Comparison of ENCODE assay signal across 31 cellular contexts in the genomic region with DNA sequence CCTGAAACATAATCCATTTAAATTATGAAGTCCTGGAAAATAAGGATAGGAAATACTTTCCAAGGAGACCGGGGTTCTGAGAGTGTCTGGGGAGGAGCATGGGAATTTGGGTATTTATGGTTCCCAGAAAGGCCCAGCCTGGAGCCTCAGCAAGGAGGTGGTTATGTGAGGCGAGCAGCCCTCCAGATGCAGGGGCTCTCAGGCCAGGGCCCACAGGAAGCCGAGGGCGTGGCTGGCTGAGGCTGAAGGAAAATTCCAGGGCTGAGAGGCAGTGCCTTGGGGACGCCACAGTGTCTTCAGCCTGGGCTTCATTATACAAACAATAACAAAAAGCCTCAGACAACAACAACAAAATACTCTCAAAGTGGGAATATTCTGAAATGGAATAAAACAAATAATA.
A peak's percentile ranks its signal among the peaks of the same experiment; 100 is the strongest.
DNase-seq lines count a peak whose midpoint lies in the region; ATAC-seq and TF ChIP-seq lines count a peak whose summit lies in the region.
"Had no signal": no experiment of that assay in that cellular context is flagged by ENCODE, and none has a peak within 500 bp of the region (broad histone marks: within the 10 kb centered on the region; RNA-seq: fewer than 3 reads in every experiment).

No MANE protein-coding gene starts in this region.

- no peaks in the 10 kb centered on the region for H3K27me3 ChIP-seq in right atrium auricular region
- H3K27me3 ChIP-seq: BLaER1 treated with 17β-estradiol and CSF1 and Interleukin-3, amounts not matched to agents 10 nM and 100 nM; stomach; tibial artery had no signal

- H3K4me1 ChIP-seq in right atrium auricular region = peaks cover 0 to 7% of the 10 kb centered on the region in 2 donors
- H3K4me1 ChIP-seq: Caco-2, stomach, tibial artery had no signal

- no peak overlapping the region for H3K4me3 Mint-ChIP-seq in WTC11
- H3K4me3 Mint-ChIP-seq in osteocyte (ENCODE audit: unreplicated experiment) = no peak overlapping the region
- H3K4me3 Mint-ChIP-seq in activated naive CD4-positive, alpha-beta T cell treated with anti-CD3 and anti-CD28 coated beads for 36 hours = no peak overlapping the region
- H3K4me3 Mint-ChIP-seq: activated T-helper 1 cell treated with anti-CD3 and anti-CD28 coated beads, Interleukin-12 subunit alpha, Interleukin-12 subunit beta, Interleukin-2, Interleukin-4 antibody, amounts not matched to agents 30 ng/mL and 10 ng/mL and 1 ng/mL, durations not matched to agents 14 hours and 24 hours and 36 hours; naive thymus-derived CD4-positive, alpha-beta T cell had no signal

- no peaks in the 10 kb centered on the region for H3K36me3 ChIP-seq in right atrium auricular region
- H3K36me3 ChIP-seq: BLaER1 treated with 17β-estradiol and CSF1 and Interleukin-3, amounts not matched to agents 10 nM and 100 nM; stomach; tibial artery; WERI-Rb-1 had no signal

- no peak overlapping the region for H3K4me3 ChIP-seq in right atrium auricular region
- H3K4me3 ChIP-seq: BLaER1 treated with 17β-estradiol and CSF1 and Interleukin-3, amounts not matched to agents 10 nM and 100 nM; stomach; tibial artery had no signal

- H3K9me3 Mint-ChIP-seq in WTC11 (peaks cover 13% of the 10 kb centered on the region), osteocyte (ENCODE audit: unreplicated experiment) (no peaks in the 10 kb centered on the region)
- no peaks in the 10 kb centered on the region for H3K9me3 Mint-ChIP-seq in activated naive CD4-positive, alpha-beta T cell treated with anti-CD3 and anti-CD28 coated beads for 36 hours
- H3K9me3 Mint-ChIP-seq: activated T-helper 1 cell treated with anti-CD3 and anti-CD28 coated beads, Interleukin-12 subunit alpha, Interleukin-12 subunit beta, Interleukin-2, Interleukin-4 antibody, amounts not matched to agents 30 ng/mL and 10 ng/mL and 1 ng/mL, durations not matched to agents 14 hours and 24 hours and 36 hours had no signal

- no peak for TF ChIP-seq CTCF in WTC11 (IDR thresholded peaks at IDR 0.05)
- no peak for TF ChIP-seq CTCF in right atrium auricular region (IDR thresholded peaks at IDR 0.05)
- no peak for TF ChIP-seq CTCF in osteocyte (IDR thresholded peaks at IDR 0.05)

- POLR2A ChIA-PET in WTC11 (lab: Charles Lee) = no interaction called here

- peak overlapping the region; percentile 17 to 45 for H3K27ac ChIP-seq in right atrium auricular region
- H3K27ac ChIP-seq: BLaER1 treated with 17β-estradiol and CSF1 and Interleukin-3, amounts not matched to agents 10 nM and 100 nM; stomach; tibial artery; WERI-Rb-1 had no signal

- H3K27me3 Mint-ChIP-seq in WTC11 (ENCODE audit: low read depth) (no peaks in the 10 kb centered on the region), osteocyte (ENCODE audit: unreplicated experiment) (no peaks in the 10 kb centered on the region)
- peaks cover 9% of the 10 kb centered on the region for H3K27me3 Mint-ChIP-seq in activated naive CD4-positive, alpha-beta T cell treated with anti-CD3 and anti-CD28 coated beads for 36 hours (ENCODE audit: low read depth)

- no peaks in the 10 kb centered on the region for H3K36me3 Mint-ChIP-seq in WTC11
- H3K36me3 Mint-ChIP-seq in osteocyte (ENCODE audit: unreplicated experiment) = no peaks in the 10 kb centered on the region
- no peaks in the 10 kb centered on the region for H3K36me3 Mint-ChIP-seq in activated naive CD4-positive, alpha-beta T cell treated with anti-CD3 and anti-CD28 coated beads for 36 hours (ENCODE audit: low read depth)
- H3K36me3 Mint-ChIP-seq: naive thymus-derived CD4-positive, alpha-beta T cell had no signal

- peaks cover 10% of the 10 kb centered on the region; the same call in 1 of the 2 replicates for H3K4me1 Mint-ChIP-seq in WTC11
- H3K4me1 Mint-ChIP-seq in osteocyte (ENCODE audit: unreplicated experiment) = peaks cover 16% of the 10 kb centered on the region
- H3K4me1 Mint-ChIP-seq in activated naive CD4-positive, alpha-beta T cell treated with anti-CD3 and anti-CD28 coated beads for 36 hours (ENCODE audit: low read depth) = no peaks in the 10 kb centered on the region
- H3K4me1 Mint-ChIP-seq: naive thymus-derived CD4-positive, alpha-beta T cell had no signal

- intact Hi-C loops in activated naive CD4-positive, alpha-beta T cell treated with anti-CD3 and anti-CD28 coated beads for 36 hours (cut with micrococcal nuclease) = no loop called here

- DNase-seq in AG20443 (ENCODE audit: low spot score) (peak; percentile 73), WTC11 (ENCODE audit: low spot score) (peak; percentile 39), right atrium auricular region (ENCODE audit: low spot score) (no peak), osteocyte (ENCODE audit: extremely low spot score, unreplicated experiment) (no peak), NCI-H2227 treated with DMSO at 0.1 percent for 48 hours (lab: John Stamatoyannopoulos, UW) (no peak)
- DNase-seq in activated naive CD4-positive, alpha-beta T cell treated with anti-CD3 and anti-CD28 coated beads for 36 hours = no peak
- no peak for DNase-seq in NK-92 treated with Interleukin-12 subunit alpha and Interleukin-12 subunit beta, amount 100 ng/mL, for 24 hours (lab: John Stamatoyannopoulos, UW)
- DNase-seq: activated CD4-positive, alpha-beta T cell treated with anti-CD3 and anti-CD28 coated beads, Interleukin-2, amount 50 U/mL, for 1 hour; activated naive CD4-positive, alpha-beta T cell treated with anti-CD3 and anti-CD28 coated beads, Interleukin-2, amount 50 U/mL, for 16 hours; amygdala; Caco-2; DND-41; effector CD8-positive, alpha-beta T cell; head of caudate nucleus; left colon; naive thymus-derived CD4-positive, alpha-beta T cell; NCI-H1048; NCI-H1694 treated with DMSO at 0.1 percent for 48 hours; NCI-H2171 treated with DMSO at 0.1 percent for 48 hours; NCI-H524 treated with DMSO at 0.1 percent for 48 hours; nucleus accumbens; SHP77 treated with DMSO at 0.1 percent for 48 hours; stimulated activated CD4-positive, alpha-beta T cell treated with anti-CD3 and anti-CD28 coated beads, Interleukin-2, amount 100 ng/mL, for 24 hours; stomach; SW 1271; T-helper 9 cell; tibial artery; WERI-Rb-1 had no signal

- H3K27ac Mint-ChIP-seq in WTC11 (no peak overlapping the region), osteocyte (ENCODE audit: unreplicated experiment) (peak overlapping the region; percentile 20)
- H3K27ac Mint-ChIP-seq in activated naive CD4-positive, alpha-beta T cell treated with anti-CD3 and anti-CD28 coated beads for 36 hours = no peak overlapping the region
- H3K27ac Mint-ChIP-seq: activated T-helper 1 cell treated with anti-CD3 and anti-CD28 coated beads, Interleukin-12 subunit alpha, Interleukin-12 subunit beta, Interleukin-2, Interleukin-4 antibody, amounts not matched to agents 30 ng/mL and 10 ng/mL and 1 ng/mL, durations not matched to agents 14 hours and 24 hours and 36 hours; naive thymus-derived CD4-positive, alpha-beta T cell had no signal

- CTCF ChIA-PET in WTC11 (lab: Charles Lee) = interaction anchor here (1.3 to 1.5 kb wide), 3 partner anchors 132 to 159 kb away, joined by 3 to 4 read pairs (median 3); no protein-coding TSS in a partner anchor
- CTCF ChIA-PET in activated naive CD4-positive, alpha-beta T cell treated with anti-CD3 and anti-CD28 coated beads for 36 hours (lab: Charles Lee) = no interaction called here

- peak; percentile 93 for ATAC-seq in WTC11
- ATAC-seq in GM19324 (IDR thresholded peaks at IDR 0.05; ENCODE audit: low FRiP score, unreplicated experiment) = no peak
- ATAC-seq: left colon; naive thymus-derived CD4-positive, alpha-beta T cell had no signal

- H3K9me3 ChIP-seq in right atrium auricular region = no peaks in the 10 kb centered on the region
- H3K9me3 ChIP-seq: Caco-2, stomach, tibial artery had no signal

TF ChIP-seq in WTC11, 78 proteins besides CTCF, POLR2A, EP300 and RAD21 (continues in another document):
- TF ChIP-seq, protein P1, sequence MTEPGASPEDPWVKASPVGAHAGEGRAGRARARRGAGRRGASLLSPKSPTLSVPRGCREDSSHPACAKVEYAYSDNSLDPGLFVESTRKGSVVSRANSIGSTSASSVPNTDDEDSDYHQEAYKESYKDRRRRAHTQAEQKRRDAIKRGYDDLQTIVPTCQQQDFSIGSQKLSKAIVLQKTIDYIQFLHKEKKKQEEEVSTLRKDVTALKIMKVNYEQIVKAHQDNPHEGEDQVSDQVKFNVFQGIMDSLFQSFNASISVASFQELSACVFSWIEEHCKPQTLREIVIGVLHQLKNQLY (CRISPR knock-in tag; IDR thresholded peaks at IDR 0.05) = no peak
- no peak for TF ChIP-seq HMGA2 (CRISPR knock-in tag; IDR thresholded peaks at IDR 0.05)
- TF ChIP-seq ELF4 (CRISPR knock-in tag; IDR thresholded peaks at IDR 0.05; ENCODE audit: low read depth) = no peak
- TF ChIP-seq, protein P2, sequence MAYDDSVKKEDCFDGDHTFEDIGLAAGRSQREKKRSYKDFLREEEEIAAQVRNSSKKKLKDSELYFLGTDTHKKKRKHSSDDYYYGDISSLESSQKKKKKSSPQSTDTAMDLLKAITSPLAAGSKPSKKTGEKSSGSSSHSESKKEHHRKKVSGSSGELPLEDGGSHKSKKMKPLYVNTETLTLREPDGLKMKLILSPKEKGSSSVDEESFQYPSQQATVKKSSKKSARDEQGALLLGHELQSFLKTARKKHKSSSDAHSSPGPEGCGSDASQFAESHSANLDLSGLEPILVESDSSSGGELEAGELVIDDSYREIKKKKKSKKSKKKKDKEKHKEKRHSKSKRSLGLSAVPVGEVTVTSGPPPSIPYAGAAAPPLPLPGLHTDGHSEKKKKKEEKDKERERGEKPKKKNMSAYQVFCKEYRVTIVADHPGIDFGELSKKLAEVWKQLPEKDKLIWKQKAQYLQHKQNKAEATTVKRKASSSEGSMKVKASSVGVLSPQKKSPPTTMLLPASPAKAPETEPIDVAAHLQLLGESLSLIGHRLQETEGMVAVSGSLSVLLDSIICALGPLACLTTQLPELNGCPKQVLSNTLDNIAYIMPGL (CRISPR knock-in tag; IDR thresholded peaks at IDR 0.05) = no peak
- TF ChIP-seq, protein P3, sequence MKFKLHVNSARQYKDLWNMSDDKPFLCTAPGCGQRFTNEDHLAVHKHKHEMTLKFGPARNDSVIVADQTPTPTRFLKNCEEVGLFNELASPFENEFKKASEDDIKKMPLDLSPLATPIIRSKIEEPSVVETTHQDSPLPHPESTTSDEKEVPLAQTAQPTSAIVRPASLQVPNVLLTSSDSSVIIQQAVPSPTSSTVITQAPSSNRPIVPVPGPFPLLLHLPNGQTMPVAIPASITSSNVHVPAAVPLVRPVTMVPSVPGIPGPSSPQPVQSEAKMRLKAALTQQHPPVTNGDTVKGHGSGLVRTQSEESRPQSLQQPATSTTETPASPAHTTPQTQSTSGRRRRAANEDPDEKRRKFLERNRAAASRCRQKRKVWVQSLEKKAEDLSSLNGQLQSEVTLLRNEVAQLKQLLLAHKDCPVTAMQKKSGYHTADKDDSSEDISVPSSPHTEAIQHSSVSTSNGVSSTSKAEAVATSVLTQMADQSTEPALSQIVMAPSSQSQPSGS (CRISPR knock-in tag; IDR thresholded peaks at IDR 0.05; ENCODE audit: borderline replicate concordance, low read depth) = no peak
- TF ChIP-seq ZNF263 (CRISPR knock-in tag; IDR thresholded peaks at IDR 0.05; ENCODE audit: low read depth) = no peak

Comparison
In these comparisons a context has a peak if more than half of its experiments do, and no peak if none do; other contexts are left out.
1. DNase-seq: peak in AG20443 (single experiment) and WTC11 (single experiment); none in right atrium auricular region (single experiment), osteocyte (single experiment), activated naive CD4-positive, alpha-beta T cell treated with anti-CD3 and anti-CD28 coated beads for 36 hours (single experiment), NCI-H2227 treated with DMSO at 0.1 percent for 48 hours (single experiment) and NK-92 treated with Interleukin-12 subunit alpha and Interleukin-12 subunit beta, amount 100 ng/mL, for 24 hours (single experiment).